8 cellular contexts compared by ENCODE assay signal in the genomic region with DNA sequence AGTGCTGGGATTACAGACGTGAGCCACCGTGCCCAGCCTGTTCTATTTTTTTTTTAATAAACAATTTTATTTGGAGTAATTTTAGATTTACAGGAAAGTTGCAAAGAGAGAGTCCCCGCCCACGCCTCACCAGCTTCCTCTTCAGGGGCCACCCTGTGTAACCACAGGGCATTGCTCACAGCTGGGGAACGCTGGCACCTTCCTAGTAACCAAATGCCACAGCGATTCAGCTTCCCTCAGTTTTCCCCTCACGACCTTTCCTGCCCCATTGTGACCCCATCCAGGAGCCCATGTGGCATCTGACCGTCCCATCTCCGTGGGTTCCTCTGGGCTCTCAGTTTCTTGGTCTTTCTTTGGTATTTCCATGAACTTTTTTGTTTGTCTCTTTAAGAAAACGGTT.
DNase-seq lines count a peak whose midpoint lies in the region; ATAC-seq and TF ChIP-seq lines count a peak whose summit lies in the region.

No MANE protein-coding gene starts in this region.

- H3K9me3 Mint-ChIP-seq in stimulated activated naive CD8-positive, alpha-beta T cell treated with anti-CD3 and anti-CD28 coated beads, Interleukin-15, Interleukin-2, amounts not matched to agents 100 ng/mL and 50 ng/mL, for 24 hours: no peaks in the 10 kb centered on the region

- H3K4me1 ChIP-seq in RWPE2 (ENCODE audit: insufficient read depth, poor library complexity, severe bottlenecking) (peaks cover 28% of the 10 kb centered on the region), lung (ENCODE audit: control insufficient read depth in 2 of 2, insufficient read depth in 2 of 2, low read length in 2 of 2) (peaks cover 0 to 18% of the 10 kb centered on the region in 2 donors)

- H3K36me3 Mint-ChIP-seq in stimulated activated naive CD8-positive, alpha-beta T cell treated with anti-CD3 and anti-CD28 coated beads, Interleukin-15, Interleukin-2, amounts not matched to agents 100 ng/mL and 50 ng/mL, for 24 hours (ENCODE audit: low read depth): no peaks in the 10 kb centered on the region

- no peaks in the 10 kb centered on the region for H3K27me3 ChIP-seq in RWPE2 (ENCODE audit: insufficient read depth, poor library complexity, severe bottlenecking)
- no peaks in the 10 kb centered on the region for H3K27me3 ChIP-seq in lung (ENCODE audit: control insufficient read depth, insufficient read depth)

- H3K27ac ChIP-seq in RWPE2 (ENCODE audit: poor library complexity, severe bottlenecking): peak overlapping the region; percentile 63
- peak overlapping the region in 1 of 2 donors; percentile 53 for H3K27ac ChIP-seq in lung (ENCODE audit: low read depth in 1 of 2, low read length in 1 of 2)

- H3K36me3 ChIP-seq in RWPE2 (ENCODE audit: low read depth) (no peaks in the 10 kb centered on the region), lung (ENCODE audit: control insufficient read depth in 2 of 2, insufficient read depth in 2 of 2, low read length in 2 of 2) (no peaks in the 10 kb centered on the region)

- peaks cover 2% of the 10 kb centered on the region for H3K9me3 ChIP-seq in RWPE2 (ENCODE audit: severe bottlenecking)
- no peaks in the 10 kb centered on the region for H3K9me3 ChIP-seq in lung (ENCODE audit: control insufficient read depth in 2 of 2, insufficient read depth in 1 of 2, low read length in 1 of 2)

- H3K27ac Mint-ChIP-seq in stimulated activated naive CD8-positive, alpha-beta T cell treated with anti-CD3 and anti-CD28 coated beads, Interleukin-15, Interleukin-2, amounts not matched to agents 100 ng/mL and 50 ng/mL, for 24 hours: peak overlapping the region; percentile 87

- ATAC-seq in RWPE2 (ENCODE audit: low read depth): peak; percentile 75
- ATAC-seq in lung (ENCODE audit: insufficient read depth, low FRiP score): peak; percentile 48
- ATAC-seq in HG02981 (IDR thresholded peaks at IDR 0.05; ENCODE audit: unreplicated experiment): no peak
- no peak for ATAC-seq in GM21737 (IDR thresholded peaks at IDR 0.05; ENCODE audit: unreplicated experiment)
- no peak for ATAC-seq in GM21360 (IDR thresholded peaks at IDR 0.05; ENCODE audit: unreplicated experiment)

- 29 to 44% methylated on average over 10 of the region's 10 CpGs for WGBS in lung, 2 donors

- H3K4me3 Mint-ChIP-seq in stimulated activated naive CD8-positive, alpha-beta T cell treated with anti-CD3 and anti-CD28 coated beads, Interleukin-15, Interleukin-2, amounts not matched to agents 100 ng/mL and 50 ng/mL, for 24 hours: peak overlapping the region; percentile 67

- TF ChIP-seq CTCF in RWPE2 (IDR thresholded peaks at IDR 0.05; ENCODE audit: poor library complexity, severe bottlenecking) (no peak), lung (IDR thresholded peaks at IDR 0.05; ENCODE audit: control extremely low read depth, extremely low read depth) (no peak)

- DNase-seq in EL (peak; percentile 65), RWPE2 (ENCODE audit: low spot score) (no peak), lung (ENCODE audit: low spot score) (peak; percentile 80)
- DNase-seq in activated naive CD4-positive, alpha-beta T cell (lab: John Stamatoyannopoulos, UW): peak; percentile 16 to 61 (median 30)

- peaks cover 77% of the 10 kb centered on the region for H3K4me1 Mint-ChIP-seq in stimulated activated naive CD8-positive, alpha-beta T cell treated with anti-CD3 and anti-CD28 coated beads, Interleukin-15, Interleukin-2, amounts not matched to agents 100 ng/mL and 50 ng/mL, for 24 hours (ENCODE audit: low read depth)

- H3K27me3 Mint-ChIP-seq in stimulated activated naive CD8-positive, alpha-beta T cell treated with anti-CD3 and anti-CD28 coated beads, Interleukin-15, Interleukin-2, amounts not matched to agents 100 ng/mL and 50 ng/mL, for 24 hours: no peaks in the 10 kb centered on the region

- no peak overlapping the region for H3K4me3 ChIP-seq in RWPE2 (ENCODE audit: severe bottlenecking)
- no peak overlapping the region for H3K4me3 ChIP-seq in lung

Comparison
In these comparisons a context has a peak if more than half of its experiments do, and no peak if none do; other contexts are left out.
1. ATAC-seq: peak in RWPE2 (single experiment) and lung (single experiment); none in HG02981 (single experiment), GM21737 (single experiment) and GM21360 (single experiment).